12 cellular contexts compared by ENCODE assay signal in genomic region chr4:169100656-169101055, GRCh38.
DNase-seq lines count a peak whose midpoint lies in the region; ATAC-seq and TF ChIP-seq lines count a peak whose summit lies in the region.
"Had no signal": no experiment of that assay in that cellular context is flagged by ENCODE, and none has a peak within 500 bp of the region (broad histone marks: within the 10 kb centered on the region; RNA-seq: fewer than 3 reads in every experiment).

No MANE protein-coding gene starts in this region.

- TF ChIP-seq CTCF in chondrocyte (IDR thresholded peaks at IDR 0.05) (no peak), prostate gland (IDR thresholded peaks at IDR 0.05) (no peak), body of pancreas (IDR thresholded peaks at IDR 0.05) (no peak)

- ATAC-seq in HG02642 (IDR thresholded peaks at IDR 0.05; ENCODE audit: poor library complexity, unreplicated experiment) (peak; percentile 1), body of pancreas (no peak), HG02588 (IDR thresholded peaks at IDR 0.05; ENCODE audit: unreplicated experiment) (no peak)

- peaks cover 63% of the 10 kb centered on the region for H3K4me1 Mint-ChIP-seq in chondrocyte (ENCODE audit: low read depth)

- H3K9me3 ChIP-seq in prostate gland (no peaks in the 10 kb centered on the region), body of pancreas (no peaks in the 10 kb centered on the region)

- H3K27me3 Mint-ChIP-seq in chondrocyte (ENCODE audit: low read depth) = no peaks in the 10 kb centered on the region

- H3K36me3 Mint-ChIP-seq in chondrocyte (ENCODE audit: low read depth) = peaks cover 16% of the 10 kb centered on the region

- no peak for TF ChIP-seq POLR2A in prostate gland (IDR thresholded peaks at IDR 0.05)
- TF ChIP-seq POLR2A in body of pancreas (IDR thresholded peaks at IDR 0.05) = no peak

- H3K27ac Mint-ChIP-seq in chondrocyte (ENCODE audit: unreplicated experiment) = peak overlapping the region; percentile 97

- no peak overlapping the region for H3K4me3 ChIP-seq in prostate gland
- no peak overlapping the region for H3K4me3 ChIP-seq in body of pancreas

- no peak overlapping the region for H3K4me3 Mint-ChIP-seq in chondrocyte (ENCODE audit: unreplicated experiment)

- 96% methylated on average over 4 of the region's 4 CpGs for WGBS in prostate gland
- WGBS in body of pancreas, 2 donors = 85 to 95% methylated on average over 4 of the region's 4 CpGs

- peak; percentile 93 for DNase-seq in CMK (ENCODE audit: low read depth)
- no peak for DNase-seq in chondrocyte (ENCODE audit: low spot score)
- no peak for DNase-seq in prostate gland (ENCODE audit: low spot score)
- DNase-seq in body of pancreas = no peak
- DNase-seq in NK-92 treated with Interleukin-12 subunit alpha and Interleukin-12 subunit beta, amount 100 ng/mL, for 24 hours (lab: John Stamatoyannopoulos, UW) = no peak
- DNase-seq in nucleus accumbens (lab: John Stamatoyannopoulos, UW) = no peak
- DNase-seq: IMR-90; NCI-H1436 treated with DMSO at 0.1 percent for 48 hours; NCI-H526; stimulated activated CD4-positive, alpha-beta T cell treated with anti-CD3 and anti-CD28 coated beads, Interleukin-12 subunit alpha, Interleukin-12 subunit beta, amount 100 ng/mL, for 4 hours had no signal

- H3K27me3 ChIP-seq in prostate gland (replicated peaks; ENCODE audit: insufficient read depth) (no peaks in the 10 kb centered on the region), body of pancreas (no peaks in the 10 kb centered on the region)

- peaks cover 4% of the 10 kb centered on the region for H3K9me3 Mint-ChIP-seq in chondrocyte (ENCODE audit: low read depth)

- intact Hi-C loops in prostate gland (cut with DNase I) (no loop called here), body of pancreas (cut with DNase I) (no loop called here)

- no peaks in the 10 kb centered on the region for H3K36me3 ChIP-seq in prostate gland
- peaks cover 5 to 9% of the 10 kb centered on the region in 2 donors for H3K36me3 ChIP-seq in body of pancreas (replicated peaks in 1 of 2; ENCODE audit: insufficient read depth in 1 of 2, low read depth in 2 of 2)

- H3K4me1 ChIP-seq in prostate gland (replicated peaks) (peaks cover 7% of the 10 kb centered on the region), body of pancreas (peaks cover 34% of the 10 kb centered on the region)

- H3K27ac ChIP-seq in prostate gland = peak overlapping the region; percentile 36 to 62
- peak overlapping the region in 1 of 4 donors; percentile 26 for H3K27ac ChIP-seq in body of pancreas
